In genomic region chr9:85258823-85259370, GRCh38 we compare ENCODE assay signal across 8 cellular contexts.
DNase-seq lines count a peak whose midpoint lies in the region; ATAC-seq and TF ChIP-seq lines count a peak whose summit lies in the region.

No MANE protein-coding gene starts in this region.

- H3K27me3 ChIP-seq in neuronal stem cell (ENCODE audit: control insufficient read depth in 3 of 3, insufficient read depth in 3 of 3, low read depth in 1 of 3, low read length in 3 of 3), result no peaks in the 10 kb centered on the region

- no peak overlapping the region for H2BK15ac ChIP-seq in neuronal stem cell (ENCODE audit: low read length)

- peak; percentile 45 for DNase-seq in DMS114 treated with DMSO at 0.1 percent for 48 hours (lab: John Stamatoyannopoulos, UW; ENCODE audit: unreplicated experiment)
- peak; percentile 40 for DNase-seq in KBM-7
- DNase-seq in SHP77 (lab: John Stamatoyannopoulos, UW), result peak; percentile 20 to 41
- peak; percentile 65 for DNase-seq in fibroblast of pulmonary artery (ENCODE audit: low read depth)
- DNase-seq in neuronal stem cell (ENCODE audit: low spot score), result peak; percentile 45
- no peak for DNase-seq in activated T-helper 1 cell treated with anti-CD3 and anti-CD28 coated beads, Interleukin-12 subunit alpha, Interleukin-12 subunit beta, Interleukin-2, Interleukin-4 antibody, amounts not matched to agents 30 ng/mL and 10 ng/mL and 1 ng/mL, durations not matched to agents 14 hours and 24 hours and 36 hours (ENCODE audit: low spot score)

- H3K4me2 ChIP-seq in neuronal stem cell (ENCODE audit: insufficient read depth, low read length, poor library complexity, severe bottlenecking), result no peak overlapping the region

- H3K18ac ChIP-seq in neuronal stem cell (ENCODE audit: low read length), result no peak overlapping the region

- H3K9me3 Mint-ChIP-seq in activated T-helper 1 cell treated with anti-CD3 and anti-CD28 coated beads, Interleukin-12 subunit alpha, Interleukin-12 subunit beta, Interleukin-2, Interleukin-4 antibody, amounts not matched to agents 30 ng/mL and 10 ng/mL and 1 ng/mL, durations not matched to agents 14 hours and 24 hours and 36 hours, result no peaks in the 10 kb centered on the region

- no peak overlapping the region for H2BK120ac ChIP-seq in neuronal stem cell (ENCODE audit: low read depth, low read length)

- H3K4me1 ChIP-seq in neuronal stem cell (ENCODE audit: control insufficient read depth in 2 of 2, insufficient read depth in 1 of 2, low read depth in 1 of 2, low read length in 2 of 2), result peaks cover 0 to 10% of the 10 kb centered on the region in 2 donors

- H4K91ac ChIP-seq in neuronal stem cell (ENCODE audit: low read depth, low read length, poor library complexity), result no peak overlapping the region

- no peak overlapping the region for H2AFZ ChIP-seq in neuronal stem cell (ENCODE audit: low read length)

- intact Hi-C loops in activated T-helper 1 cell treated with anti-CD3 and anti-CD28 coated beads, Interleukin-12 subunit alpha, Interleukin-12 subunit beta, Interleukin-2, Interleukin-4 antibody, amounts not matched to agents 30 ng/mL and 10 ng/mL and 1 ng/mL, durations not matched to agents 14 hours and 24 hours and 36 hours (cut with micrococcal nuclease), result loop anchor here (2.0 kb wide), 1 partner anchor 862 kb away; no protein-coding TSS in a partner anchor

- no peaks in the 10 kb centered on the region for H3K36me3 ChIP-seq in neuronal stem cell (replicated peaks in 1 of 2; ENCODE audit: control insufficient read depth in 2 of 2, insufficient read depth in 2 of 2, low read length in 2 of 2)

- no peak overlapping the region for H3K4me3 Mint-ChIP-seq in activated T-helper 1 cell treated with anti-CD3 and anti-CD28 coated beads, Interleukin-12 subunit alpha, Interleukin-12 subunit beta, Interleukin-2, Interleukin-4 antibody, amounts not matched to agents 30 ng/mL and 10 ng/mL and 1 ng/mL, durations not matched to agents 14 hours and 24 hours and 36 hours

- H4K8ac ChIP-seq in neuronal stem cell (ENCODE audit: low read depth, low read length), result no peak overlapping the region

- H3K36me3 Mint-ChIP-seq in activated T-helper 1 cell treated with anti-CD3 and anti-CD28 coated beads, Interleukin-12 subunit alpha, Interleukin-12 subunit beta, Interleukin-2, Interleukin-4 antibody, amounts not matched to agents 30 ng/mL and 10 ng/mL and 1 ng/mL, durations not matched to agents 14 hours and 24 hours and 36 hours (ENCODE audit: low read depth), result no peaks in the 10 kb centered on the region

- H3K27ac ChIP-seq in neuronal stem cell (replicated peaks; ENCODE audit: low read length), result no peak overlapping the region

- H3K27me3 Mint-ChIP-seq in activated T-helper 1 cell treated with anti-CD3 and anti-CD28 coated beads, Interleukin-12 subunit alpha, Interleukin-12 subunit beta, Interleukin-2, Interleukin-4 antibody, amounts not matched to agents 30 ng/mL and 10 ng/mL and 1 ng/mL, durations not matched to agents 14 hours and 24 hours and 36 hours (ENCODE audit: insufficient read depth), result peaks cover 2% of the 10 kb centered on the region

- TF ChIP-seq CTCF in fibroblast of pulmonary artery (IDR thresholded peaks at IDR 0.05; ENCODE audit: low read length, missing control alignments), result peak; percentile 57

- ATAC-seq in GM19035 (IDR thresholded peaks at IDR 0.05; ENCODE audit: unreplicated experiment) (peak; percentile 53), HG02884 (IDR thresholded peaks at IDR 0.05; ENCODE audit: unreplicated experiment) (no peak)

- H3K4ac ChIP-seq in neuronal stem cell (ENCODE audit: low read length), result no peak overlapping the region

- no peak overlapping the region for H3K23ac ChIP-seq in neuronal stem cell (ENCODE audit: low read depth, low read length, poor library complexity)

- no peak overlapping the region for H3K27ac Mint-ChIP-seq in activated T-helper 1 cell treated with anti-CD3 and anti-CD28 coated beads, Interleukin-12 subunit alpha, Interleukin-12 subunit beta, Interleukin-2, Interleukin-4 antibody, amounts not matched to agents 30 ng/mL and 10 ng/mL and 1 ng/mL, durations not matched to agents 14 hours and 24 hours and 36 hours

- H2BK5ac ChIP-seq in neuronal stem cell (ENCODE audit: low read length), result no peak overlapping the region

- no peak overlapping the region for H2AK5ac ChIP-seq in neuronal stem cell (ENCODE audit: low read depth, low read length)

- no peaks in the 10 kb centered on the region for H3K9me3 ChIP-seq in neuronal stem cell (replicated peaks in 1 of 2; ENCODE audit: control insufficient read depth in 2 of 2, insufficient read depth in 1 of 2, low read depth in 1 of 2, low read length in 2 of 2)

- in situ Hi-C loops in KBM-7 (cut with MboI; ENCODE audit: low pct_unique_long_range_greater_than_20kb, low sequenced_read_pairs), result no loop called here

- H3K79me1 ChIP-seq in neuronal stem cell (ENCODE audit: low read depth, low read length), result no peaks in the 10 kb centered on the region

- no peak overlapping the region for H3K14ac ChIP-seq in neuronal stem cell (ENCODE audit: low read length)

- H3K9ac ChIP-seq in neuronal stem cell (ENCODE audit: low read depth, low read length, poor library complexity), result no peak overlapping the region

- no peaks in the 10 kb centered on the region for H3K4me1 Mint-ChIP-seq in activated T-helper 1 cell treated with anti-CD3 and anti-CD28 coated beads, Interleukin-12 subunit alpha, Interleukin-12 subunit beta, Interleukin-2, Interleukin-4 antibody, amounts not matched to agents 30 ng/mL and 10 ng/mL and 1 ng/mL, durations not matched to agents 14 hours and 24 hours and 36 hours (ENCODE audit: low read depth)

- no peak overlapping the region for H3K4me3 ChIP-seq in fibroblast of pulmonary artery (replicated peaks; ENCODE audit: low read depth, low read length)
- H3K4me3 ChIP-seq in neuronal stem cell (ENCODE audit: low read length in 2 of 2), result no peak overlapping the region

- no peak overlapping the region for H2BK12ac ChIP-seq in neuronal stem cell (ENCODE audit: low read length)

- no CpG with 5 or more reads among the region's 10 CpGs for WGBS in neuronal stem cell (ENCODE audit: extremely low coverage in 2 of 2, insufficient read length in 2 of 2, insufficient replicate concordance in 1 of 2), 2 donors
